In the genomic region with DNA sequence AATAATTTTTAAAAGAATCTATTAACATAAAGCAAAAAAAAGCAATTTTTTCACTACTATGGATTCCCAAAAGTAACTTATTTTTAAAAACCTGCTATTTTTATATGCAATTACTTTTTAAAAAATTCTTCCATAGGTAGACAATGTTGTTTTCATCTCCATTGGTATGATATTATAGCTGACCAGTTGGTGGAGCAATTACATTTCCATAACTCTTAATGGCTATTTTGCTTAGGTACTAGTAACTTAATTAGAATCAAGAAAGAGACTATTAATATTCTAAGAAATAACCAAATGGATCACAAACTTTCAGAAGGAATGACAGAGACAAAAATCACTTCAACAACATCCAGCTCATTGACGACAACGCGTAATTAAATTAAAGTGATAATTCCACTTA, we compare ENCODE assay signal across 17 cellular contexts.
DNase-seq lines count a peak whose midpoint lies in the region; ATAC-seq and TF ChIP-seq lines count a peak whose summit lies in the region.
"Had no signal": no experiment of that assay in that cellular context is flagged by ENCODE, and none has a peak within 500 bp of the region (broad histone marks: within the 10 kb centered on the region; RNA-seq: fewer than 3 reads in every experiment).

No MANE protein-coding gene starts in this region.

- no peak overlapping the region for H3K27ac Mint-ChIP-seq in HFFc6
- no peak overlapping the region for H3K27ac Mint-ChIP-seq in naive thymus-derived CD4-positive, alpha-beta T cell

- no peaks in the 10 kb centered on the region for H3K36me3 Mint-ChIP-seq in HFFc6 (ENCODE audit: low read depth)
- no peaks in the 10 kb centered on the region for H3K36me3 Mint-ChIP-seq in naive thymus-derived CD4-positive, alpha-beta T cell

- H3K27ac ChIP-seq in naive thymus-derived CD4-positive, alpha-beta T cell (ENCODE audit: low read depth, low read length), result no peak overlapping the region
- H3K27ac ChIP-seq: BLaER1, KMS-11, left ventricle myocardium inferior, testis had no signal

- no peaks in the 10 kb centered on the region for H3K27me3 ChIP-seq in naive thymus-derived CD4-positive, alpha-beta T cell (ENCODE audit: control insufficient read depth in 2 of 2, insufficient read depth in 2 of 2, low read length in 2 of 2)
- H3K27me3 ChIP-seq: BLaER1, testis had no signal

- DNase-seq in AML-193 (lab: John Stamatoyannopoulos, UW) (peak; percentile 5 to 27), HFFc6 (no peak), OCI-M1 (lab: John Stamatoyannopoulos, UW) (peak; percentile 9), fibroblast of mammary gland (ENCODE audit: low read depth) (peak; percentile 7), NCI-H146 treated with DMSO at 0.1 percent for 48 hours (lab: John Stamatoyannopoulos, UW; ENCODE audit: unreplicated experiment) (no peak)
- DNase-seq in stimulated activated CD4-positive, alpha-beta T cell treated with anti-CD3 and anti-CD28 coated beads, Interleukin-2, amount 100 ng/mL, for 24 hours, result no peak
- no peak for DNase-seq in naive thymus-derived CD4-positive, alpha-beta T cell
- DNase-seq: DND-41; foreskin fibroblast; left ventricle myocardium inferior; NCI-H1694 treated with DMSO at 0.1 percent for 48 hours; NCI-H524 treated with DMSO at 0.1 percent for 48 hours; stimulated activated CD4-positive, alpha-beta T cell treated with anti-CD3 and anti-CD28 coated beads, Interleukin-4, amount 100 ng/mL, for 4 hours; testis had no signal

- peaks cover 2% of the 10 kb centered on the region for H3K27me3 Mint-ChIP-seq in HFFc6 (ENCODE audit: insufficient read depth)
- H3K27me3 Mint-ChIP-seq in naive thymus-derived CD4-positive, alpha-beta T cell, result peaks cover 0 to 28% (median 25%) of the 10 kb centered on the region in 5 donors

- no peak overlapping the region for H3K4me3 Mint-ChIP-seq in HFFc6
- no peak overlapping the region for H3K4me3 Mint-ChIP-seq in naive thymus-derived CD4-positive, alpha-beta T cell

- TF ChIP-seq CTCF in HFFc6 (IDR thresholded peaks at IDR 0.05), result peak; percentile 44; the same call in 1 of the 2 replicates
- peak; percentile 12 for TF ChIP-seq CTCF in fibroblast of mammary gland (conservative IDR thresholded peaks at IDR 0.05; ENCODE audit: control insufficient read depth, insufficient read depth, low read depth, low read length)

- H3K9me3 ChIP-seq in naive thymus-derived CD4-positive, alpha-beta T cell (ENCODE audit: control insufficient read depth in 2 of 3, low read length in 3 of 3), result no peaks in the 10 kb centered on the region
- H3K9me3 ChIP-seq: BLaER1, left ventricle myocardium inferior, testis had no signal

- no peaks in the 10 kb centered on the region for H3K36me3 ChIP-seq in naive thymus-derived CD4-positive, alpha-beta T cell (ENCODE audit: control insufficient read depth in 2 of 3, insufficient read depth in 3 of 3, low read length in 3 of 3)
- H3K36me3 ChIP-seq: BLaER1, left ventricle myocardium inferior had no signal

- H3K4me1 ChIP-seq in naive thymus-derived CD4-positive, alpha-beta T cell (ENCODE audit: control insufficient read depth in 2 of 2, insufficient read depth in 2 of 2, low read length in 2 of 2), result no peaks in the 10 kb centered on the region
- H3K4me1 ChIP-seq: BLaER1, left ventricle myocardium inferior, testis had no signal

- POLR2A ChIA-PET in naive thymus-derived CD4-positive, alpha-beta T cell (lab: Charles Lee), result no interaction called here

- intact Hi-C loops in naive thymus-derived CD4-positive, alpha-beta T cell (cut with micrococcal nuclease), result no loop called here

- no peaks in the 10 kb centered on the region for H3K9me3 Mint-ChIP-seq in HFFc6
- no peaks in the 10 kb centered on the region for H3K9me3 Mint-ChIP-seq in naive thymus-derived CD4-positive, alpha-beta T cell

- ATAC-seq in GM21423 (IDR thresholded peaks at IDR 0.05; ENCODE audit: unreplicated experiment), result no peak
- no peak for ATAC-seq in naive thymus-derived CD4-positive, alpha-beta T cell

- H3K4me1 Mint-ChIP-seq in HFFc6 (ENCODE audit: low read depth), result peaks cover 8% of the 10 kb centered on the region
- no peaks in the 10 kb centered on the region for H3K4me1 Mint-ChIP-seq in naive thymus-derived CD4-positive, alpha-beta T cell

- CTCF ChIA-PET in naive thymus-derived CD4-positive, alpha-beta T cell (lab: Charles Lee), result interaction anchor here (0.7 kb wide), 1 partner anchor 133 kb away, joined by 3 read pairs; no protein-coding TSS in a partner anchor

- no peak overlapping the region for H3K4me3 ChIP-seq in fibroblast of mammary gland (ENCODE audit: control insufficient read depth, low read depth, low read length)
- no peak overlapping the region for H3K4me3 ChIP-seq in naive thymus-derived CD4-positive, alpha-beta T cell (ENCODE audit: low read length)
- H3K4me3 ChIP-seq: BLaER1, left ventricle myocardium inferior, testis had no signal

Comparison
In these comparisons a context has a peak if more than half of its experiments do, and no peak if none do; other contexts are left out.
1. DNase-seq: peak in AML-193 (2 of 2), OCI-M1 (single experiment) and fibroblast of mammary gland (single experiment); none in HFFc6 (single experiment), stimulated activated CD4-positive, alpha-beta T cell treated with anti-CD3 and anti-CD28 coated beads, Interleukin-2, amount 100 ng/mL, for 24 hours (0 of 2), NCI-H146 treated with DMSO at 0.1 percent for 48 hours (single experiment) and naive thymus-derived CD4-positive, alpha-beta T cell (0 of 9).